In genomic region chr4:140153744-140154571, GRCh38 we compare ENCODE assay signal across 1 cellular context.
TF ChIP-seq lines count a peak whose summit lies in the region.

MAML3 (minus strand) TSS chr4:140154184; CDS start chr4:140153327, 857 bp downstream.

TF ChIP-seq in HepG2, 621 proteins besides CTCF, POLR2A, EP300 and RAD21 (continued from another document and continues in another):
- 0 out of 2 replicates have a peak, but pooled peaks have one; percentile 58 for TF ChIP-seq FOXO4 (CRISPR knock-in tag; conservative IDR thresholded peaks at IDR 0.05)
- no peak for TF ChIP-seq RELA (CRISPR knock-in tag; IDR thresholded peaks at IDR 0.05)
- 0 out of 2 replicates have a peak, but pooled peaks have one; percentile 37 for TF ChIP-seq ZNF160 (CRISPR knock-in tag; IDR thresholded peaks at IDR 0.05)
- no peak for TF ChIP-seq NR1H2 (CRISPR knock-in tag; IDR thresholded peaks at IDR 0.05; ENCODE audit: borderline replicate concordance, low read depth)
- TF ChIP-seq KLF9 (CRISPR knock-in tag; IDR thresholded peaks at IDR 0.05; ENCODE audit: low read depth) = no peak
- peak; percentile 66 for TF ChIP-seq GATAD2A (CRISPR knock-in tag; IDR thresholded peaks at IDR 0.05)
- peak; percentile 93 for TF ChIP-seq KDM3A (CRISPR knock-in tag; IDR thresholded peaks at IDR 0.05; ENCODE audit: low read depth)
- no peak for TF ChIP-seq NFRKB (IDR thresholded peaks at IDR 0.05)
- TF ChIP-seq ZFP90 (CRISPR knock-in tag; IDR thresholded peaks at IDR 0.05; ENCODE audit: borderline replicate concordance) = peak; percentile 51; the same call in 1 of the 2 replicates
- 0 out of 2 replicates have a peak, but pooled peaks have one; percentile 0 for TF ChIP-seq EZH2 (conservative IDR thresholded peaks at IDR 0.05; ENCODE audit: low read depth, low read length)
- no peak for TF ChIP-seq ZFP62 (CRISPR knock-in tag; IDR thresholded peaks at IDR 0.05)
- 0 out of 2 replicates have a peak, but pooled peaks have one; percentile 38 for TF ChIP-seq SMAD9 (CRISPR knock-in tag; IDR thresholded peaks at IDR 0.05)
- TF ChIP-seq TCF7L2 (IDR thresholded peaks at IDR 0.05; ENCODE audit: low read depth, low read length) = no peak
- TF ChIP-seq ZNF574 (CRISPR knock-in tag; IDR thresholded peaks at IDR 0.05) = peak; percentile 73
- peak; percentile 92; the same call in 1 of the 2 replicates for TF ChIP-seq ZBTB39 (CRISPR knock-in tag; IDR thresholded peaks at IDR 0.05)
- TF ChIP-seq HOXD1 (CRISPR knock-in tag; IDR thresholded peaks at IDR 0.05) = peak; percentile 72; the same call in 1 of the 2 replicates
- TF ChIP-seq ATF5 (CRISPR knock-in tag; IDR thresholded peaks at IDR 0.05; ENCODE audit: low read depth) = no peak
- peak; percentile 82; the same call in 1 of the 2 replicates for TF ChIP-seq KDM5B (CRISPR knock-in tag; IDR thresholded peaks at IDR 0.05; ENCODE audit: borderline replicate concordance)
- TF ChIP-seq ZBTB26 (CRISPR knock-in tag; IDR thresholded peaks at IDR 0.05; ENCODE audit: borderline replicate concordance) = no peak; the same call in 1 of the 2 replicates
- TF ChIP-seq NR0B2 (CRISPR knock-in tag; IDR thresholded peaks at IDR 0.05) = peak; percentile 50; the same call in 1 of the 2 replicates
- peak; percentile 32; the same call in 1 of the 2 replicates for TF ChIP-seq ZNF431 (CRISPR knock-in tag; IDR thresholded peaks at IDR 0.05; ENCODE audit: borderline replicate concordance, low read depth)
- TF ChIP-seq ZNF598 (CRISPR knock-in tag; IDR thresholded peaks at IDR 0.05; ENCODE audit: borderline replicate concordance) = 0 out of 2 replicates have a peak, but pooled peaks have one; percentile 82
- no peak for TF ChIP-seq ZNF891 (CRISPR knock-in tag; IDR thresholded peaks at IDR 0.05)
- peak; percentile 66; the same call in 1 of the 2 replicates for TF ChIP-seq RXRA (CRISPR knock-in tag; IDR thresholded peaks at IDR 0.05)
- peak; percentile 52; the same call in 1 of the 2 replicates for TF ChIP-seq BHLHE40 (IDR thresholded peaks at IDR 0.05; ENCODE audit: low read length)
- no peak for TF ChIP-seq ZBTB7B (CRISPR knock-in tag; IDR thresholded peaks at IDR 0.05)
- peak; percentile 69 for TF ChIP-seq KDM4B (CRISPR knock-in tag; IDR thresholded peaks at IDR 0.05)
- no peak for TF ChIP-seq DMAP1 (CRISPR knock-in tag; IDR thresholded peaks at IDR 0.05)
- TF ChIP-seq GABPB1 (CRISPR knock-in tag; IDR thresholded peaks at IDR 0.05) = peak; percentile 85
- peak; percentile 87 for TF ChIP-seq PTBP1 (IDR thresholded peaks at IDR 0.05; ENCODE audit: low read depth, low read length, poor library complexity, severe bottlenecking)
- TF ChIP-seq NCOA2 (CRISPR knock-in tag; IDR thresholded peaks at IDR 0.05) = peak; percentile 55
- TF ChIP-seq ZSCAN12 (CRISPR knock-in tag; IDR thresholded peaks at IDR 0.05) = no peak
- TF ChIP-seq ZGPAT (CRISPR knock-in tag; IDR thresholded peaks at IDR 0.05) = peak; percentile 87; the same call in 1 of the 2 replicates
- peak; percentile 97 for TF ChIP-seq ZBTB14 (CRISPR knock-in tag; IDR thresholded peaks at IDR 0.05)
- TF ChIP-seq KDM2A (CRISPR knock-in tag; IDR thresholded peaks at IDR 0.05; ENCODE audit: borderline replicate concordance, low read depth) = peak; percentile 97
- peak; percentile 88 for TF ChIP-seq ZNF883 (CRISPR knock-in tag; IDR thresholded peaks at IDR 0.05; ENCODE audit: not compliant biosample characterization)
- peak; percentile 74 for TF ChIP-seq TBX2 (CRISPR knock-in tag; IDR thresholded peaks at IDR 0.05; ENCODE audit: borderline replicate concordance)
- TF ChIP-seq AHDC1 (CRISPR knock-in tag; IDR thresholded peaks at IDR 0.05; ENCODE audit: borderline replicate concordance) = 0 out of 2 replicates have a peak, but pooled peaks have one; percentile 42
- TF ChIP-seq TAF15 (IDR thresholded peaks at IDR 0.05; ENCODE audit: low read depth, low read length, poor library complexity, severe bottlenecking) = no peak
- peak; percentile 49; the same call in 1 of the 2 replicates for TF ChIP-seq PATZ1 (CRISPR knock-in tag; IDR thresholded peaks at IDR 0.05)
- no peak for TF ChIP-seq SIX4 (CRISPR knock-in tag; IDR thresholded peaks at IDR 0.05)
